ENCODE assay signal across 1 cellular context in the genomic region with DNA sequence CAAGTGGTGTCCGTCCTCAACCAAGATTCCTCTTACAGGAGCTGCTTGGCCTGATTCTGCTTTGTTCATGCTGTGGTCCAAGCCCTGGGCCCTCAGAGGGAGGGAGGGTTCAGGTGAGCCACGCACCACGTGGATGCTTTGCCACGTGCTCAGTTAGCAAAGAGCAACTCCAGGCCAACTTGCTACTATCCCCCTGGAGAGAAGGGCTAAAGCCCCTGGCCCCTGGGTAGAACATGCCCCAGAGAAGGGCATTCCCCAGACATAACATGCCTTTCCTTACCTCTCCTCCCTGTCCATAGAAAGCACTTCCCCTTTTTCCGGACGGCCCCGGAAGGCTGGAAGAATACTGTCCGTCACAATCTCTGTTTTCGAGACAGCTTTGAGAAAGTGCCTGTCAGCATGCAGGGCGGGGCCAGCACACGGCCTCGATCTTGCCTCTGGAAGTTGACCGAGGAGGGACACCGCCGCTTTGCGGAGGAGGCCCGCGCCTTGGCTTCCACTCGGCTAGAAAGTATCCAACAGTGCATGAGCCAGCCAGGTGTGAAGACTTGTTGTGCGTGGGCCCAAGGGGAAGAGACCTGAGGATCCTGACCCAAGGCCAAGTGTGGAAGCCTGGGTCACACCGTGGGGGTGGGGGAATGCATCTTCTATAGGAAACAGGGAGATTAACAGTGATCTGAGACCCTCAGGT.
TF ChIP-seq lines count a peak whose summit lies in the region.

No MANE protein-coding gene starts in this region.

TF ChIP-seq in endothelial cell of umbilical vein, 7 proteins besides CTCF, POLR2A, EP300 and RAD21:
- TF ChIP-seq, protein P1, sequence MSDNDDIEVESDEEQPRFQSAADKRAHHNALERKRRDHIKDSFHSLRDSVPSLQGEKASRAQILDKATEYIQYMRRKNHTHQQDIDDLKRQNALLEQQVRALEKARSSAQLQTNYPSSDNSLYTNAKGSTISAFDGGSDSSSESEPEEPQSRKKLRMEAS (IDR thresholded peaks at IDR 0.05; ENCODE audit: insufficient read depth, insufficient read length) = peak; percentile 12
- no peak for TF ChIP-seq POLR2AphosphoS5 (IDR thresholded peaks at IDR 0.05; ENCODE audit: insufficient read depth, low read depth, low read length)
- TF ChIP-seq EZH2 (IDR thresholded peaks at IDR 0.05; ENCODE audit: borderline replicate concordance, low read depth, low read length, severe bottlenecking) = no peak
- no peak for TF ChIP-seq FOS (IDR thresholded peaks at IDR 0.05; ENCODE audit: borderline replicate concordance, insufficient read depth, low read length)
